In genomic region chr22:42649261-42650056, GRCh38 we compare ENCODE assay signal across 1 cellular context.
TF ChIP-seq lines count a peak whose summit lies in the region.

Gene CYB5R3, minus strand, starts transcription at chr22:42649392. Its CDS starts 77 bp downstream, at chr22:42649315.

TF ChIP-seq in HepG2, 621 proteins besides CTCF, POLR2A, EP300 and RAD21 (continued from another document and continues in another):
- TF ChIP-seq ZBTB37 (CRISPR knock-in tag; IDR thresholded peaks at IDR 0.05): no peak
- TF ChIP-seq TBL1XR1 (IDR thresholded peaks at IDR 0.05; ENCODE audit: borderline replicate concordance, low read length, partially characterized antibody): no peak
- 0 out of 2 replicates have a peak, but pooled peaks have one; percentile 9 for TF ChIP-seq PPARG (CRISPR knock-in tag; conservative IDR thresholded peaks at IDR 0.05)
- no peak for TF ChIP-seq ZNF101 (CRISPR knock-in tag; IDR thresholded peaks at IDR 0.05; ENCODE audit: borderline replicate concordance, low read depth)
- TF ChIP-seq ZNF512 (CRISPR knock-in tag; IDR thresholded peaks at IDR 0.05): no peak
- TF ChIP-seq SAP130 (CRISPR knock-in tag; IDR thresholded peaks at IDR 0.05; ENCODE audit: low read depth): no peak
- TF ChIP-seq SNAPC4 (CRISPR knock-in tag; IDR thresholded peaks at IDR 0.05): no peak
- no peak for TF ChIP-seq ZNF460 (CRISPR knock-in tag; IDR thresholded peaks at IDR 0.05; ENCODE audit: borderline replicate concordance)
- peak; percentile 31; the same call in 1 of the 2 replicates for TF ChIP-seq YEATS4 (CRISPR knock-in tag; IDR thresholded peaks at IDR 0.05; ENCODE audit: borderline replicate concordance)
- TF ChIP-seq PHF8 (CRISPR knock-in tag; IDR thresholded peaks at IDR 0.05): peak; percentile 76
- TF ChIP-seq ZNF318 (CRISPR knock-in tag; IDR thresholded peaks at IDR 0.05): no peak
- TF ChIP-seq ZNF276 (CRISPR knock-in tag; IDR thresholded peaks at IDR 0.05; ENCODE audit: low read depth): no peak
- no peak for TF ChIP-seq ZNF850 (CRISPR knock-in tag; conservative IDR thresholded peaks at IDR 0.05)
- no peak for TF ChIP-seq KLF15 (CRISPR knock-in tag; IDR thresholded peaks at IDR 0.05; ENCODE audit: borderline replicate concordance)
- no peak for TF ChIP-seq TEF (CRISPR knock-in tag; IDR thresholded peaks at IDR 0.05)
- TF ChIP-seq FOXA3 (CRISPR knock-in tag; IDR thresholded peaks at IDR 0.05): no peak
- TF ChIP-seq AKNA (CRISPR knock-in tag; IDR thresholded peaks at IDR 0.05; ENCODE audit: borderline replicate concordance): no peak
- no peak for TF ChIP-seq ZNF607 (CRISPR knock-in tag; IDR thresholded peaks at IDR 0.05; ENCODE audit: borderline replicate concordance)
- TF ChIP-seq HOXA7 (CRISPR knock-in tag; IDR thresholded peaks at IDR 0.05): no peak
- TF ChIP-seq RBM39 (IDR thresholded peaks at IDR 0.05; ENCODE audit: low read depth, low read length, poor library complexity, severe bottlenecking): no peak
- no peak for TF ChIP-seq NFKBIZ (CRISPR knock-in tag; IDR thresholded peaks at IDR 0.05)
- TF ChIP-seq TARDBP (CRISPR knock-in tag; IDR thresholded peaks at IDR 0.05): no peak
- no peak for TF ChIP-seq HMG20B (CRISPR knock-in tag; conservative IDR thresholded peaks at IDR 0.05)
- no peak for TF ChIP-seq ZNF550 (CRISPR knock-in tag; IDR thresholded peaks at IDR 0.05; ENCODE audit: borderline replicate concordance)
- no peak for TF ChIP-seq MTA3 (CRISPR knock-in tag; IDR thresholded peaks at IDR 0.05)
- TF ChIP-seq HMG20A (CRISPR knock-in tag; IDR thresholded peaks at IDR 0.05; ENCODE audit: borderline replicate concordance): no peak
- TF ChIP-seq RFX3 (CRISPR knock-in tag; IDR thresholded peaks at IDR 0.05): no peak
- no peak for TF ChIP-seq EHMT2 (IDR thresholded peaks at IDR 0.05; ENCODE audit: borderline replicate concordance, low read depth, low read length)
- no peak for TF ChIP-seq CEBPG (CRISPR knock-in tag; IDR thresholded peaks at IDR 0.05)
- no peak for TF ChIP-seq SP5 (CRISPR knock-in tag; IDR thresholded peaks at IDR 0.05; ENCODE audit: borderline replicate concordance, low read depth)
- no peak for TF ChIP-seq NCOR1 (IDR thresholded peaks at IDR 0.05; ENCODE audit: borderline replicate concordance, low read length)
- no peak for TF ChIP-seq ZNF766 (CRISPR knock-in tag; IDR thresholded peaks at IDR 0.05; ENCODE audit: borderline replicate concordance)
- no peak for TF ChIP-seq ZBTB42 (CRISPR knock-in tag; IDR thresholded peaks at IDR 0.05)
- no peak for TF ChIP-seq SP140L (CRISPR knock-in tag; IDR thresholded peaks at IDR 0.05; ENCODE audit: borderline replicate concordance)
- peak; percentile 83 for TF ChIP-seq ZFY (CRISPR knock-in tag; IDR thresholded peaks at IDR 0.05)
